ENCODE assay signal across 8 cellular contexts in genomic region chr1:187264995-187265602, GRCh38.
A peak's percentile ranks its signal among the peaks of the same experiment; 100 is the strongest.
DNase-seq lines count a peak whose midpoint lies in the region; ATAC-seq, FAIRE-seq and TF ChIP-seq lines count a peak whose summit lies in the region.

No MANE protein-coding gene starts in this region.

- no peak overlapping the region for H3K4me2 ChIP-seq in K562 (ENCODE audit: insufficient read depth, low read length)

- FAIRE-seq in K562 (lab: Jason Lieb, UNC) = no peak

- CTCF ChIA-PET in K562 (lab: Yijun Ruan, JAX; ENCODE audit: low intra/inter-chr PET ratio) = no interaction called here

- peak; percentile 40 to 49 for TF ChIP-seq RAD21 in K562 (CRISPR knock-in tag; conservative IDR thresholded peaks at IDR 0.05 in 1 of 2, IDR thresholded peaks at IDR 0.05 in 1 of 2)

- POLR2A ChIA-PET in K562 (lab: Yijun Ruan, JAX) = no interaction called here

- H4K20me1 ChIP-seq in K562 (replicated peaks; ENCODE audit: control insufficient read depth, insufficient read depth, low read length) = no peaks in the 10 kb centered on the region

- no TSS peak for BruUV-seq in K562 (replicated peaks; lab: Mats Ljungman, UMichigan)

- no peaks in the 10 kb centered on the region for H3K9me1 ChIP-seq in K562 (ENCODE audit: control insufficient read depth, insufficient read depth, low read length)

- intact Hi-C loops in K562 (cut with micrococcal nuclease) = no loop called here
- intact Hi-C loops in ascending aorta (cut with DNase I) = no loop called here

- H3K36me3 ChIP-seq in K562 (ENCODE audit: control insufficient read depth, insufficient read depth, low read length) (no peaks in the 10 kb centered on the region), ascending aorta (no peaks in the 10 kb centered on the region)

- peak; percentile 52 for DNase-seq in AG10803 (ENCODE audit: low read depth)
- DNase-seq in NCI-H510A treated with DMSO at 0.1 percent for 48 hours (lab: John Stamatoyannopoulos, UW) = peak; percentile 68
- DNase-seq in K562 (ENCODE audit: extremely low read depth in 1 of 4, low spot score in 3 of 4) = peak in 1 of 4 experiments; percentile 10
- peak; percentile 62 for DNase-seq in midbrain (lab: John Stamatoyannopoulos, UW)
- DNase-seq in ascending aorta (ENCODE audit: low spot score in 2 of 2) = no peak
- DNase-seq in CD1c-positive myeloid dendritic cell (ENCODE audit: extremely low spot score) = no peak

- TF ChIP-seq EP300 in K562 (IDR thresholded peaks at IDR 0.05; ENCODE audit: low read length) = no peak

- no peaks in the 10 kb centered on the region for H3K27me3 ChIP-seq in K562 (ENCODE audit: control insufficient read depth in 2 of 2, insufficient read depth in 2 of 2, low read length in 2 of 2)
- H3K27me3 ChIP-seq in ascending aorta = no peaks in the 10 kb centered on the region

- no peaks in the 10 kb centered on the region for H3K79me2 ChIP-seq in K562 (ENCODE audit: control insufficient read depth, insufficient read depth, low read length)

- H3K9ac ChIP-seq in K562 (ENCODE audit: insufficient read depth in 1 of 2, low read depth in 2 of 2, low read length in 2 of 2) = no peak overlapping the region

- TF ChIP-seq CTCF in AG10803 (conservative IDR thresholded peaks at IDR 0.05; ENCODE audit: low read length) (peak; percentile 55), K562 (IDR thresholded peaks at IDR 0.05 in 2 of 3, conservative IDR thresholded peaks at IDR 0.05 in 1 of 3; ENCODE audit: insufficient read depth in 2 of 3, low read depth in 1 of 3, low read length in 3 of 3) (peak in 1 of 3 experiments; percentile 27; a peak in 1 of 6 replicates), ascending aorta (IDR thresholded peaks at IDR 0.05) (no peak)

- no peak for TF ChIP-seq POLR2A in K562 (conservative IDR thresholded peaks at IDR 0.05)

- H3K4me1 ChIP-seq in K562 (replicated peaks in 1 of 2; ENCODE audit: control insufficient read depth in 2 of 2, insufficient read depth in 2 of 2, low read length in 2 of 2) (no peaks in the 10 kb centered on the region), ascending aorta (no peaks in the 10 kb centered on the region)

- in situ Hi-C loops in K562 (cut with MboI) = no loop called here

- ATAC-seq in HG02798 (IDR thresholded peaks at IDR 0.05; ENCODE audit: poor library complexity, unreplicated experiment) (peak; percentile 39), K562 (no peak), esophagus mucosa (no peak)

- no peaks in the 10 kb centered on the region for H3K9me3 ChIP-seq in K562 (replicated peaks; ENCODE audit: control insufficient read depth, insufficient read depth, low read depth, low read length)
- no peaks in the 10 kb centered on the region for H3K9me3 ChIP-seq in ascending aorta

- no peak overlapping the region for H3K4me3 ChIP-seq in AG10803 (ENCODE audit: low read length)
- H3K4me3 ChIP-seq in K562 = no peak overlapping the region
- H3K4me3 ChIP-seq in ascending aorta = no peak overlapping the region

- WGBS in K562 (ENCODE audit: insufficient coverage, low coverage, missing lambda C conversion rate) = 7% methylated on average over 4 of the region's 4 CpGs

- no peak overlapping the region for H2AFZ ChIP-seq in K562 (ENCODE audit: low read depth, low read length)

- H3K27ac ChIP-seq in K562 (ENCODE audit: extremely low read depth, low read depth, low read length) (no peak overlapping the region), ascending aorta (no peak overlapping the region)

TF ChIP-seq in K562, 482 proteins besides CTCF, POLR2A, EP300 and RAD21:
- TF ChIP-seq KAT2B (IDR thresholded peaks at IDR 0.05; ENCODE audit: low read depth, low read length) (no peak), TAL1 (IDR thresholded peaks at IDR 0.05) (no peak), ZNF79 (CRISPR knock-in tag; IDR thresholded peaks at IDR 0.05; ENCODE audit: low read depth) (no peak), ARNT (IDR thresholded peaks at IDR 0.05) (no peak), FOXJ2 (tag; IDR thresholded peaks at IDR 0.05) (no peak), EHMT2 (IDR thresholded peaks at IDR 0.05) (no peak), HEY1 (CRISPR knock-in tag; IDR thresholded peaks at IDR 0.05; ENCODE audit: borderline replicate concordance) (no peak), PPARD (CRISPR knock-in tag; IDR thresholded peaks at IDR 0.05) (no peak), ZNF444 (CRISPR knock-in tag; IDR thresholded peaks at IDR 0.05) (no peak), GABPA (tag; conservative IDR thresholded peaks at IDR 0.05; ENCODE audit: low read depth) (no peak), GABPB1 (CRISPR knock-in tag; IDR thresholded peaks at IDR 0.05) (no peak)

Comparison
In these comparisons a context has a peak if more than half of its experiments do, and no peak if none do; other contexts are left out.
1. DNase-seq: peak in AG10803 (single experiment), NCI-H510A treated with DMSO at 0.1 percent for 48 hours (single experiment) and midbrain (single experiment); none in ascending aorta (0 of 2) and CD1c-positive myeloid dendritic cell (single experiment).